In the genomic region with DNA sequence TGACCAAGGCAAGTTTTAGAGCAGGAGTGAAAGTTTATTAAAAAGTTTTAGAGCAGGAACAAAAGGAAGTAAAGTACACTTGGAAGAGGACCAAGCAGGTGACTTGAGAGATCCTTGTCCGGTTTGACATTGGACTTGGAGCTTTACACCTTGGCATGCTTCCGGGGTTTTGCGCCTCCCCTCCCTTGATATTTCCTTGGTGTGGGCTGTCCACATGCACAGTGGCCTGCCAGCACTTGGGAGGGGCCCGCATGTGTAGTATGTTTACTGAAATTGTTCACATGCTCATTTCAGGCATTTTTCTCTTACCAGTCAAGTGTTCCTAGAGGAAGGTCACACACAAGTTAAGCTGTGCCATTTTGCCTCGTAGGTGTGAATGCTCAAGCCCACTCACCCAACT, we compare ENCODE assay signal across 1 cellular context.
TF ChIP-seq lines count a peak whose summit lies in the region.

No MANE protein-coding gene starts in this region.

TF ChIP-seq in IMR-90, 13 proteins besides CTCF, POLR2A, EP300 and RAD21:
- TF ChIP-seq SMC3 (IDR thresholded peaks at IDR 0.05; ENCODE audit: low read depth, low read length): no peak
- TF ChIP-seq MAFK (IDR thresholded peaks at IDR 0.05; ENCODE audit: low read depth, low read length): no peak
- TF ChIP-seq RCOR1 (IDR thresholded peaks at IDR 0.05; ENCODE audit: insufficient replicate concordance, low read length): no peak
- TF ChIP-seq NFE2L2 (IDR thresholded peaks at IDR 0.05; ENCODE audit: low read depth, low read length): no peak
- no peak for TF ChIP-seq RFX5 (IDR thresholded peaks at IDR 0.05; ENCODE audit: low read depth, low read length)
- TF ChIP-seq CHD1 (IDR thresholded peaks at IDR 0.05; ENCODE audit: low read depth, low read length): no peak
- TF ChIP-seq MAZ (IDR thresholded peaks at IDR 0.05; ENCODE audit: borderline replicate concordance, low read depth, low read length): no peak
- TF ChIP-seq, protein P1, sequence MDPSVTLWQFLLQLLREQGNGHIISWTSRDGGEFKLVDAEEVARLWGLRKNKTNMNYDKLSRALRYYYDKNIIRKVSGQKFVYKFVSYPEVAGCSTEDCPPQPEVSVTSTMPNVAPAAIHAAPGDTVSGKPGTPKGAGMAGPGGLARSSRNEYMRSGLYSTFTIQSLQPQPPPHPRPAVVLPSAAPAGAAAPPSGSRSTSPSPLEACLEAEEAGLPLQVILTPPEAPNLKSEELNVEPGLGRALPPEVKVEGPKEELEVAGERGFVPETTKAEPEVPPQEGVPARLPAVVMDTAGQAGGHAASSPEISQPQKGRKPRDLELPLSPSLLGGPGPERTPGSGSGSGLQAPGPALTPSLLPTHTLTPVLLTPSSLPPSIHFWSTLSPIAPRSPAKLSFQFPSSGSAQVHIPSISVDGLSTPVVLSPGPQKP (IDR thresholded peaks at IDR 0.05; ENCODE audit: borderline replicate concordance, low read depth, low read length): no peak
- TF ChIP-seq MXI1 (IDR thresholded peaks at IDR 0.05; ENCODE audit: borderline replicate concordance, low read depth, low read length): no peak
- no peak for TF ChIP-seq CEBPB (IDR thresholded peaks at IDR 0.05; ENCODE audit: low read depth, low read length)
- no peak for TF ChIP-seq FOS (IDR thresholded peaks at IDR 0.05; ENCODE audit: low read depth, low read length)
- TF ChIP-seq, protein P2, sequence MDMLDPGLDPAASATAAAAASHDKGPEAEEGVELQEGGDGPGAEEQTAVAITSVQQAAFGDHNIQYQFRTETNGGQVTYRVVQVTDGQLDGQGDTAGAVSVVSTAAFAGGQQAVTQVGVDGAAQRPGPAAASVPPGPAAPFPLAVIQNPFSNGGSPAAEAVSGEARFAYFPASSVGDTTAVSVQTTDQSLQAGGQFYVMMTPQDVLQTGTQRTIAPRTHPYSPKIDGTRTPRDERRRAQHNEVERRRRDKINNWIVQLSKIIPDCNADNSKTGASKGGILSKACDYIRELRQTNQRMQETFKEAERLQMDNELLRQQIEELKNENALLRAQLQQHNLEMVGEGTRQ (IDR thresholded peaks at IDR 0.05; ENCODE audit: low read depth, low read length): no peak
- TF ChIP-seq BHLHE40 (IDR thresholded peaks at IDR 0.05; ENCODE audit: low read depth, low read length): no peak
TF ChIP-seq in IMR-90: peak in this region for 0.
